23 cellular contexts compared by ENCODE assay signal in the genomic region with DNA sequence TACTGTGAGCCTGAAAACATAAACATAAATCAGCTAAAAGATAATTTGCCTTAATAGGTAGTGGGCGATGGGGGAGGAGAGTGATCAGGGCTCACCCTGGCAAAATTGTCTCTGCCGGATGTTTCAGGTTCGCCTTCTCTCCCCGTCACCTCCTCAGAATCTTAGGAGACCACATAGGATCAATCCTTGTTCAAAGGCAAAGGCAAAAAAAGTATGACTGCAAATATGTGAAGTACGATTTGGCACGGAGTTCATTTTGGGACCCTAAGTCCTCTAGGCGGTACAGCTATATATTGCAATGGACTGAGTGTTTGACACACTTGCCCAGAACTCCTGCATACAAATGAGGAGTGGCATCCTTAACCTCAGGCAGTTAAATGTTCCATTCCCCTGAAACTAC.
DNase-seq lines count a peak whose midpoint lies in the region; ATAC-seq, FAIRE-seq and TF ChIP-seq lines count a peak whose summit lies in the region.
"Had no signal": no experiment of that assay in that cellular context is flagged by ENCODE, and none has a peak within 500 bp of the region (broad histone marks: within the 10 kb centered on the region; RNA-seq: fewer than 3 reads in every experiment).

No MANE protein-coding gene starts in this region.

- POLR2A ChIA-PET in Caco-2 (lab: Charles Lee) = interaction anchor here (0.8 kb wide), 1 partner anchor 1203 kb away, joined by 3 read pairs; no protein-coding TSS in a partner anchor
- POLR2A ChIA-PET in HepG2 (lab: Yijun Ruan, JAX) = interaction anchor here (0.6 to 4.9 kb wide), 5 partner anchors 23 to 1743 kb away, joined by 3 to 59 read pairs (median 4); no protein-coding TSS in a partner anchor

- H3K27ac Mint-ChIP-seq in Caco-2 (ENCODE audit: unreplicated experiment) (peak overlapping the region; percentile 94), endodermal cell (no peak overlapping the region)
- H3K27ac Mint-ChIP-seq: activated CD4-positive, alpha-beta T cell treated with anti-CD3 and anti-CD28 coated beads for 36 hours; activated T-cell treated with anti-CD3 and anti-CD28 coated beads, Interleukin-2, amount 50 U/mL, for 24 hours; CD8-positive, alpha-beta memory T cell; stimulated activated naive CD8-positive, alpha-beta T cell treated with anti-CD3 and anti-CD28 coated beads, Interleukin-15, Interleukin-2, amounts not matched to agents 100 ng/mL and 50 ng/mL, for 24 hours; T-helper 17 cell had no signal

- H3K9me3 ChIP-seq in Caco-2 = peaks cover 42% of the 10 kb centered on the region
- H3K9me3 ChIP-seq in HepG2 (ENCODE audit: low read length) = peaks cover 20% of the 10 kb centered on the region
- H3K9me3 ChIP-seq in prostate gland = no peaks in the 10 kb centered on the region
- peaks cover 25% of the 10 kb centered on the region for H3K9me3 ChIP-seq in endodermal cell (ENCODE audit: control insufficient read depth, low read length)
- H3K9me3 ChIP-seq: BE2C, psoas muscle, SK-N-SH had no signal

- H3K9ac ChIP-seq in HepG2 (ENCODE audit: insufficient read depth, low read depth, low read length) (peak overlapping the region; percentile 76), endodermal cell (ENCODE audit: extremely low read depth, low read length, poor library complexity, severe bottlenecking) (no peak overlapping the region)
- H3K9ac ChIP-seq: SK-N-SH had no signal

- H3K4me1 ChIP-seq in Caco-2 (peaks cover 45% of the 10 kb centered on the region), HepG2 (ENCODE audit: insufficient read depth, low read length) (peaks cover 85% of the 10 kb centered on the region), prostate gland (replicated peaks) (no peaks in the 10 kb centered on the region), endodermal cell (ENCODE audit: control insufficient read depth, insufficient read depth, low read length) (no peaks in the 10 kb centered on the region)
- H3K4me1 ChIP-seq: BE2C, psoas muscle had no signal

- H3K4me3 ChIP-seq in Caco-2 (ENCODE audit: low read depth, low read length) (no peak overlapping the region), HepG2 (replicated peaks in 1 of 3; ENCODE audit: insufficient read depth in 1 of 3, low read depth in 2 of 3, low read length in 3 of 3) (no peak overlapping the region; a peak in 1 of 6 replicates), prostate gland (no peak overlapping the region), endodermal cell (ENCODE audit: low read length) (no peak overlapping the region)
- H3K4me3 ChIP-seq: psoas muscle had no signal

- no peaks in the 10 kb centered on the region for H4K20me1 ChIP-seq in HepG2 (ENCODE audit: insufficient read depth, low read length)

- intact Hi-C loops in Caco-2 (cut with micrococcal nuclease; ENCODE audit: unreplicated experiment) = loop anchor here (1.0 to 10.0 kb wide), 10 partner anchors 19 to 844 kb away; a partner anchor contains a TSS
- intact Hi-C loops in HepG2 (cut with micrococcal nuclease; ENCODE audit: unreplicated experiment) = loop anchor here (1.0 to 10.0 kb wide), 4 partner anchors 74 to 1748 kb away; a partner anchor contains a TSS
- intact Hi-C loops in prostate gland (cut with DNase I) = no loop called here

- H3K27ac ChIP-seq in HepG2 (ENCODE audit: extremely low read length, insufficient read depth, low read length) = peak overlapping the region; percentile 95
- peak overlapping the region; percentile 37 to 50 for H3K27ac ChIP-seq in prostate gland
- H3K27ac ChIP-seq in endodermal cell (ENCODE audit: low read depth, low read length) = no peak overlapping the region
- H3K27ac ChIP-seq: psoas muscle, RWPE1 had no signal

- TSS peak; percentile 69 for BruUV-seq in Caco-2 (replicated peaks; lab: Mats Ljungman, UMichigan)
- no TSS peak for BruUV-seq in HepG2 (replicated peaks; lab: Mats Ljungman, UMichigan)

- no peak for FAIRE-seq in HepG2 (lab: Jason Lieb, UNC)
- FAIRE-seq: GM19239 had no signal

- H2AFZ ChIP-seq in HepG2 (ENCODE audit: low read length) = no peak overlapping the region

- H3K36me3 Mint-ChIP-seq in Caco-2 (ENCODE audit: insufficient read depth, unreplicated experiment) (peaks cover 27% of the 10 kb centered on the region), endodermal cell (ENCODE audit: low read depth) (peaks cover 12% of the 10 kb centered on the region)

- TF ChIP-seq EP300 in HepG2 (IDR thresholded peaks at IDR 0.05; ENCODE audit: low read depth in 2 of 2, low read length in 2 of 2) (no peak), HepG2 (CRISPR knock-in tag; IDR thresholded peaks at IDR 0.05; ENCODE audit: borderline replicate concordance) (no peak)

- no peak for TF ChIP-seq RAD21 in HepG2 (CRISPR knock-in tag; IDR thresholded peaks at IDR 0.05)

- H3K9me3 Mint-ChIP-seq in Caco-2 (ENCODE audit: unreplicated experiment) (peaks cover 39% of the 10 kb centered on the region), endodermal cell (peaks cover 34% of the 10 kb centered on the region)

- no peaks in the 10 kb centered on the region for H3K79me2 ChIP-seq in HepG2 (ENCODE audit: insufficient read depth, low read length)

- in situ Hi-C loops in HepG2 (cut with HindIII; ENCODE audit: extremely low pct_ligation_motif_present, low pct_unique_long_range_greater_than_20kb) = loop anchor here (5.0 kb wide), 1 partner anchor 76 kb away; no protein-coding TSS in a partner anchor

- peak overlapping the region; percentile 76 for H3K4me2 ChIP-seq in HepG2 (ENCODE audit: low read depth, low read length)
- H3K4me2 ChIP-seq: SK-N-SH had no signal

- H3K27me3 Mint-ChIP-seq in Caco-2 (ENCODE audit: insufficient read depth, unreplicated experiment) (no peaks in the 10 kb centered on the region), endodermal cell (ENCODE audit: insufficient read depth) (no peaks in the 10 kb centered on the region)
- H3K27me3 Mint-ChIP-seq: activated CD4-positive, alpha-beta T cell treated with anti-CD3 and anti-CD28 coated beads for 36 hours; activated T-cell treated with anti-CD3 and anti-CD28 coated beads, Interleukin-2, amount 50 U/mL, for 24 hours; CD8-positive, alpha-beta memory T cell; stimulated activated naive CD8-positive, alpha-beta T cell treated with anti-CD3 and anti-CD28 coated beads, Interleukin-15, Interleukin-2, amounts not matched to agents 100 ng/mL and 50 ng/mL, for 24 hours; T-helper 17 cell had no signal

- CTCF ChIA-PET in Caco-2 (lab: Charles Lee) (interaction anchor here (1.2 kb wide), 1 partner anchor 649 kb away, joined by 3 read pairs; a partner anchor contains a TSS), HepG2 (lab: Yijun Ruan, JAX; ENCODE audit: low intra/inter-chr PET ratio, low total read pairs) (no interaction called here)

- ATAC-seq in HepG2 = no peak; the same call in 2 of the 3 replicates
- no peak for ATAC-seq in HG02798 (IDR thresholded peaks at IDR 0.05; ENCODE audit: poor library complexity, unreplicated experiment)
- ATAC-seq: activated CD4-positive, alpha-beta T cell treated with anti-CD3 and anti-CD28 coated beads for 36 hours; psoas muscle; T-helper 17 cell had no signal

- peak in 1 of 2 experiments; percentile 10; a peak in 1 of 4 replicates for TF ChIP-seq POLR2A in HepG2 (IDR thresholded peaks at IDR 0.05; ENCODE audit: insufficient read depth in 1 of 2, low read depth in 2 of 2, low read length in 2 of 2)
- TF ChIP-seq POLR2A in prostate gland (IDR thresholded peaks at IDR 0.05) = no peak

- WGBS in HepG2 (ENCODE audit: low lambda C conversion rate) = 86% methylated on average over 7 of the region's 7 CpGs
- WGBS in prostate gland = 88% methylated on average over 7 of the region's 7 CpGs
- WGBS in endodermal cell (ENCODE audit: insufficient coverage in 1 of 2, insufficient read length in 1 of 2), 2 experiments = 95 to 100% methylated on average over 3 to 7 of the region's 7 CpGs

- H3K4me1 Mint-ChIP-seq in Caco-2 (ENCODE audit: low read depth, unreplicated experiment) (peaks cover 27% of the 10 kb centered on the region), endodermal cell (peaks cover 5% of the 10 kb centered on the region)
- H3K4me1 Mint-ChIP-seq: activated CD4-positive, alpha-beta T cell treated with anti-CD3 and anti-CD28 coated beads for 36 hours; CD8-positive, alpha-beta memory T cell; T-helper 17 cell had no signal

- peak overlapping the region; percentile 47 for H3K4me3 Mint-ChIP-seq in Caco-2 (ENCODE audit: unreplicated experiment)
- H3K4me3 Mint-ChIP-seq in endodermal cell = no peak overlapping the region
- H3K4me3 Mint-ChIP-seq: activated CD4-positive, alpha-beta T cell treated with anti-CD3 and anti-CD28 coated beads for 36 hours; activated T-cell treated with anti-CD3 and anti-CD28 coated beads, Interleukin-2, amount 50 U/mL, for 24 hours; brain; CD8-positive, alpha-beta memory T cell; stimulated activated naive CD8-positive, alpha-beta T cell treated with anti-CD3 and anti-CD28 coated beads, Interleukin-15, Interleukin-2, amounts not matched to agents 100 ng/mL and 50 ng/mL, for 24 hours; T-helper 17 cell had no signal

- H3K27me3 ChIP-seq in Caco-2 (replicated peaks; ENCODE audit: control insufficient read depth, insufficient read depth, low read length) (no peaks in the 10 kb centered on the region), HepG2 (ENCODE audit: control insufficient read depth in 1 of 2, insufficient read depth in 2 of 2, low read length in 2 of 2) (no peaks in the 10 kb centered on the region), prostate gland (replicated peaks; ENCODE audit: insufficient read depth) (no peaks in the 10 kb centered on the region), endodermal cell (ENCODE audit: control insufficient read depth, insufficient read depth, low read length, poor library complexity, severe bottlenecking) (no peaks in the 10 kb centered on the region)
- H3K27me3 ChIP-seq: BE2C had no signal

- no peak for TF ChIP-seq CTCF in Caco-2 (IDR thresholded peaks at IDR 0.05; ENCODE audit: insufficient read depth in 1 of 2, low read depth in 1 of 2, low read length in 1 of 2, severe bottlenecking in 1 of 2, unreplicated experiment in 1 of 2)
- TF ChIP-seq CTCF in HepG2 (CRISPR knock-in tag; IDR thresholded peaks at IDR 0.05) = no peak
- TF ChIP-seq CTCF in prostate gland (IDR thresholded peaks at IDR 0.05) = no peak
- no peak for TF ChIP-seq CTCF in endodermal cell (conservative IDR thresholded peaks at IDR 0.05)

- H3K36me3 ChIP-seq in Caco-2 (ENCODE audit: control insufficient read depth, insufficient read depth, low read length) (0 out of 2 replicates have a peak, but pooled peaks cover 1% of the 10 kb centered on the region), HepG2 (replicated peaks in 1 of 2; ENCODE audit: control insufficient read depth in 1 of 2, insufficient read depth in 2 of 2, low read length in 2 of 2) (no peaks in the 10 kb centered on the region), prostate gland (no peaks in the 10 kb centered on the region), endodermal cell (ENCODE audit: control insufficient read depth, insufficient read depth, low read length) (no peaks in the 10 kb centered on the region)
- H3K36me3 ChIP-seq: BE2C had no signal

- DNase-seq in Caco-2 (no peak), SW480 (ENCODE audit: low spot score) (peak; percentile 1), HepG2 (ENCODE audit: low spot score) (no peak), prostate gland (ENCODE audit: low spot score) (no peak), AML-193 (lab: John Stamatoyannopoulos, UW) (no peak), NOMO-1 treated with dmso at 0.1 percent for 144 hours (lab: John Stamatoyannopoulos, UW; ENCODE audit: unreplicated experiment) (no peak), endodermal cell (no peak)
- DNase-seq: activated CD4-positive, alpha-beta T cell treated with anti-CD3 and anti-CD28 coated beads for 36 hours; activated gamma-delta T cell treated with Interleukin-2 at 50 U/mL for 16 hours; activated T-cell treated with anti-CD3 and anti-CD28 coated beads, Interleukin-2, amount 50 U/mL, for 24 hours; BE2C; CD8-positive, alpha-beta memory T cell; HCEC 1CT; NCI-H1417; NCI-H748 treated with DMSO at 0.1 percent for 48 hours; psoas muscle; SK-N-SH; T-helper 17 cell had no signal
